ENCODE assay signal across 1 cellular context in the genomic region with DNA sequence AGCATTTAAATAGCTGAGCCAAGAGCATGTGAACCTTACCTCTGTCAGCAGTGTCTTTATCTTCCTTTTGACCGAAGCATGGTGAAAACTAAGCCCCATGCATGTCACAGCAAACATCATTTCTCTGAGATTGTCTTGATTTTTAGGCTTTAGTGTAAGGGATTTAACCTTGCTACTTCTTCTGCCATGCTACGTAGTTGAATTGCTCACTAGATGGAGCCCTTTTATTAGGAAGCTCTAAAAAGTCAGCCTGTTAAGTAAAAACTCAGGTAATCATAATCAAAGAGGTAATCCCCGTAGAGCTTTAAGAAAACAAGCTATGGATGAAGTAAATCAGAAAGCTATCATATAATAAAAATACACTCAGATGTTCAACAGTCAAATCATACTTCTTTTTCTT.
TF ChIP-seq lines count a peak whose summit lies in the region.

No MANE protein-coding gene starts in this region.

TF ChIP-seq in GM23338, 12 proteins besides CTCF, POLR2A, EP300 and RAD21:
- TF ChIP-seq, protein P1, sequence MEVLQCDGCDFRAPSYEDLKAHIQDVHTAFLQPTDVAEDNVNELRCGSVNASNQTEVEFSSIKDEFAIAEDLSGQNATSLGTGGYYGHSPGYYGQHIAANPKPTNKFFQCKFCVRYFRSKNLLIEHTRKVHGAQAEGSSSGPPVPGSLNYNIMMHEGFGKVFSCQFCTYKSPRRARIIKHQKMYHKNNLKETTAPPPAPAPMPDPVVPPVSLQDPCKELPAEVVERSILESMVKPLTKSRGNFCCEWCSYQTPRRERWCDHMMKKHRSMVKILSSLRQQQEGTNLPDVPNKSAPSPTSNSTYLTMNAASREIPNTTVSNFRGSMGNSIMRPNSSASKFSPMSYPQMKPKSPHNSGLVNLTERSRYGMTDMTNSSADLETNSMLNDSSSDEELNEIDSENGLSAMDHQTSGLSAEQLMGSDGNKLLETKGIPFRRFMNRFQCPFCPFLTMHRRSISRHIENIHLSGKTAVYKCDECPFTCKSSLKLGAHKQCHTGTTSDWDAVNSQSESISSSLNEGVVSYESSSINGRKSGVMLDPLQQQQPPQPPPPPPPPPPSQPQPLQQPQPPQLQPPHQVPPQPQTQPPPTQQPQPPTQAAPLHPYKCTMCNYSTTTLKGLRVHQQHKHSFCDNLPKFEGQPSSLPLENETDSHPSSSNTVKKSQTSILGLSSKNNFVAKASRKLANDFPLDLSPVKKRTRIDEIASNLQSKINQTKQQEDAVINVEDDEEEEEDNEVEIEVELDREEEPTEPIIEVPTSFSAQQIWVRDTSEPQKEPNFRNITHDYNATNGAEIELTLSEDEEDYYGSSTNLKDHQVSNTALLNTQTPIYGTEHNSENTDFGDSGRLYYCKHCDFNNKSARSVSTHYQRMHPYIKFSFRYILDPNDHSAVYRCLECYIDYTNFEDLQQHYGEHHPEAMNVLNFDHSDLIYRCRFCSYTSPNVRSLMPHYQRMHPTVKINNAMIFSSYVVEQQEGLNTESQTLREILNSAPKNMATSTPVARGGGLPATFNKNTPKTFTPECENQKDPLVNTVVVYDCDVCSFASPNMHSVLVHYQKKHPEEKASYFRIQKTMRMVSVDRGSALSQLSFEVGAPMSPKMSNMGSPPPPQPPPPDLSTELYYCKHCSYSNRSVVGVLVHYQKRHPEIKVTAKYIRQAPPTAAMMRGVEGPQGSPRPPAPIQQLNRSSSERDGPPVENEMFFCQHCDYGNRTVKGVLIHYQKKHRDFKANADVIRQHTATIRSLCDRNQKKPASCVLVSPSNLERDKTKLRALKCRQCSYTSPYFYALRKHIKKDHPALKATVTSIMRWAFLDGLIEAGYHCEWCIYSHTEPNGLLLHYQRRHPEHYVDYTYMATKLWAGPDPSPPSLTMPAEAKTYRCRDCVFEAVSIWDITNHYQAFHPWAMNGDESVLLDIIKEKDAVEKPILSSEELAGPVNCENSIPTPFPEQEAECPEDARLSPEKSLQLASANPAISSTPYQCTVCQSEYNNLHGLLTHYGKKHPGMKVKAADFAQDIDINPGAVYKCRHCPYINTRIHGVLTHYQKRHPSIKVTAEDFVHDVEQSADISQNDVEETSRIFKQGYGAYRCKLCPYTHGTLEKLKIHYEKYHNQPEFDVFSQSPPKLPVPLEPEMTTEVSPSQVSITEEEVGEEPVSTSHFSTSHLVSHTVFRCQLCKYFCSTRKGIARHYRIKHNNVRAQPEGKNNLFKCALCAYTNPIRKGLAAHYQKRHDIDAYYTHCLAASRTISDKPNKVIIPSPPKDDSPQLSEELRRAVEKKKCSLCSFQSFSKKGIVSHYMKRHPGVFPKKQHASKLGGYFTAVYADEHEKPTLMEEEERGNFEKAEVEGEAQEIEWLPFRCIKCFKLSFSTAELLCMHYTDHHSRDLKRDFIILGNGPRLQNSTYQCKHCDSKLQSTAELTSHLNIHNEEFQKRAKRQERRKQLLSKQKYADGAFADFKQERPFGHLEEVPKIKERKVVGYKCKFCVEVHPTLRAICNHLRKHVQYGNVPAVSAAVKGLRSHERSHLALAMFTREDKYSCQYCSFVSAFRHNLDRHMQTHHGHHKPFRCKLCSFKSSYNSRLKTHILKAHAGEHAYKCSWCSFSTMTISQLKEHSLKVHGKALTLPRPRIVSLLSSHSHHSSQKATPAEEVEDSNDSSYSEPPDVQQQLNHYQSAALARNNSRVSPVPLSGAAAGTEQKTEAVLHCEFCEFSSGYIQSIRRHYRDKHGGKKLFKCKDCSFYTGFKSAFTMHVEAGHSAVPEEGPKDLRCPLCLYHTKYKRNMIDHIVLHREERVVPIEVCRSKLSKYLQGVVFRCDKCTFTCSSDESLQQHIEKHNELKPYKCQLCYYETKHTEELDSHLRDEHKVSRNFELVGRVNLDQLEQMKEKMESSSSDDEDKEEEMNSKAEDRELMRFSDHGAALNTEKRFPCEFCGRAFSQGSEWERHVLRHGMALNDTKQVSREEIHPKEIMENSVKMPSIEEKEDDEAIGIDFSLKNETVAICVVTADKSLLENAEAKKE (CRISPR knock-in tag; IDR thresholded peaks at IDR 0.05) = no peak
- TF ChIP-seq CREB1 (CRISPR knock-in tag; IDR thresholded peaks at IDR 0.05; ENCODE audit: low read depth) (no peak), STAT1 (IDR thresholded peaks at IDR 0.05; ENCODE audit: unreplicated experiment) (no peak)
